In the genomic region with DNA sequence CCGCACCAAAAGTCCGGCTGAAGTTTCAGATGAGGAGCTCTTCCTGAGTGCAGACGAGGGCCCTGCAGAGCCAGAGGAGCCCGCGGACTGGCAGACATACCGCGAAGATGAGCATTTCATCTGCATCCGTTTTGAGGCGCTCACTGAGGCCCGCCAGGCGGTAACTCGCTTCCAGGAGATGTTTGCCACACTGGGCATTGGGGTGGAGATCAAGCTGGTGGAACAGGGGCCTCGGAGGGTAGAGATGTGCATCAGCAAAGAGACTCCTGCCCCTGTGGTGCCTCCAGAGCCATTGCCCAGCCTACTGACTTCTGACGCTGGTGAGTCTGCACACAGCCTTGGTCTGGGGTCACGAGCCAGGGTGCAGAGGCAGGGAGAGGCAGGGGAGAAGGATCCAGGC, we compare ENCODE assay signal across 12 cellular contexts.
DNase-seq lines count a peak whose midpoint lies in the region; ATAC-seq and TF ChIP-seq lines count a peak whose summit lies in the region.
"Had no signal": no experiment of that assay in that cellular context is flagged by ENCODE, and none has a peak within 500 bp of the region (broad histone marks: within the 10 kb centered on the region; RNA-seq: fewer than 3 reads in every experiment).

No MANE protein-coding gene starts in this region.

- DNase-seq in cardiac septum (ENCODE audit: low spot score) (peak; percentile 57), Right ventricle myocardium superior (no peak), Peyer's patch (peak in 2 of 3 donors; percentile 32 to 37), mesenteric fat pad (ENCODE audit: low spot score) (peak; percentile 79), NCI-H1105 (lab: John Stamatoyannopoulos, UW) (no peak)
- DNase-seq: CD4-positive, CD25-positive, alpha-beta regulatory T cell; DMS 273 treated with DMSO at 0.1 percent for 48 hours; GM23248 had no signal

- TF ChIP-seq CTCF in Peyer's patch (IDR thresholded peaks at IDR 0.05): no peak

- H3K4me3 ChIP-seq in Peyer's patch: no peak overlapping the region
- H3K4me3 ChIP-seq: BLaER1 treated with 17β-estradiol and CSF1 and Interleukin-3, amounts not matched to agents 10 nM and 100 nM; GM23248 had no signal

- intact Hi-C loops in cardiac septum (cut with DNase I): no loop called here
- intact Hi-C loops in Right ventricle myocardium superior (cut with DNase I): no loop called here

- no peaks in the 10 kb centered on the region for H3K9me3 ChIP-seq in Peyer's patch

- H3K27ac ChIP-seq in Peyer's patch: no peak overlapping the region
- H3K27ac ChIP-seq: BLaER1 treated with 17β-estradiol and CSF1 and Interleukin-3, amounts not matched to agents 10 nM and 100 nM; GM23248 had no signal

- no peaks in the 10 kb centered on the region for H3K36me3 ChIP-seq in Peyer's patch

- ATAC-seq in Right ventricle myocardium superior (ENCODE audit: poor library complexity) (no peak), HG03432 (IDR thresholded peaks at IDR 0.05; ENCODE audit: unreplicated experiment) (no peak), HG02610 (IDR thresholded peaks at IDR 0.05; ENCODE audit: unreplicated experiment) (no peak)
- ATAC-seq: HCT116 had no signal

- no peaks in the 10 kb centered on the region for H3K4me1 ChIP-seq in Peyer's patch
- H3K4me1 ChIP-seq: BLaER1 treated with 17β-estradiol and CSF1 and Interleukin-3, amounts not matched to agents 10 nM and 100 nM had no signal

- TF ChIP-seq POLR2A in Peyer's patch (IDR thresholded peaks at IDR 0.05): no peak

- H3K27me3 ChIP-seq in Peyer's patch: no peaks in the 10 kb centered on the region
- H3K27me3 ChIP-seq: BLaER1 treated with 17β-estradiol and CSF1 and Interleukin-3, amounts not matched to agents 10 nM and 100 nM had no signal

Comparison
In these comparisons a context has a peak if more than half of its experiments do, and no peak if none do; other contexts are left out.
1. DNase-seq: peak in cardiac septum (single experiment), Peyer's patch (2 of 3) and mesenteric fat pad (single experiment); none in Right ventricle myocardium superior (single experiment) and NCI-H1105 (single experiment).